In genomic region chr6:82246370-82246769, GRCh38 we compare ENCODE assay signal across 9 cellular contexts. TPM values are rescaled to one million over a fixed set of nuclear protein-coding genes. Genes with fewer than 3 reads are reported as not detected.
DNase-seq lines count a peak whose midpoint lies in the region; ATAC-seq, FAIRE-seq and TF ChIP-seq lines count a peak whose summit lies in the region.
"Had no signal": no experiment of that assay in that cellular context is flagged by ENCODE, and none has a peak within 500 bp of the region (broad histone marks: within the 10 kb centered on the region; RNA-seq: fewer than 3 reads in every experiment).

No MANE protein-coding gene starts in this region.

- H3K27ac Mint-ChIP-seq in T-helper 2 cell treated with Interferon-gamma antibody and Interleukin-4, amounts not matched to agents 5 μg/mL and 100 μg/mL, for 36 hours = peak overlapping the region; percentile 88
- peak overlapping the region; percentile 70 to 95 for H3K27ac Mint-ChIP-seq in activated naive CD4-positive, alpha-beta T cell treated with anti-CD3 and anti-CD28 coated beads, Interleukin-2, amount 50 U/mL, for 72 hours
- peak overlapping the region; percentile 89 to 97 (median 94) for H3K27ac Mint-ChIP-seq in immature natural killer cell

- no peak for TF ChIP-seq POLR2A in suprapubic skin (IDR thresholded peaks at IDR 0.05)

- DNase-seq in T-helper 2 cell treated with Interferon-gamma antibody and Interleukin-4, amounts not matched to agents 5 μg/mL and 100 μg/mL, for 36 hours (ENCODE audit: low spot score) = no peak
- no peak for DNase-seq in T-helper 2 cell
- DNase-seq in activated naive CD4-positive, alpha-beta T cell treated with anti-CD3 and anti-CD28 coated beads, Interleukin-2, amount 50 U/mL, for 72 hours (ENCODE audit: low spot score in 2 of 2) = no peak
- DNase-seq in immature natural killer cell = no peak
- DNase-seq in suprapubic skin (ENCODE audit: low spot score in 2 of 2) = no peak
- no peak for DNase-seq in HTR-8/SVneo (ENCODE audit: insufficient read length, low spot score)
- DNase-seq in NCI-H82 (lab: John Stamatoyannopoulos, UW) = no peak

- no peak for ATAC-seq in activated naive CD4-positive, alpha-beta T cell treated with anti-CD3 and anti-CD28 coated beads, Interleukin-2, amount 50 U/mL, for 72 hours
- ATAC-seq in esophagus mucosa = no peak

- H3K27ac ChIP-seq in suprapubic skin = peak overlapping the region; percentile 94

- H3K9me3 Mint-ChIP-seq in T-helper 2 cell treated with Interferon-gamma antibody and Interleukin-4, amounts not matched to agents 5 μg/mL and 100 μg/mL, for 36 hours = no peaks in the 10 kb centered on the region
- H3K9me3 Mint-ChIP-seq in activated naive CD4-positive, alpha-beta T cell treated with anti-CD3 and anti-CD28 coated beads, Interleukin-2, amount 50 U/mL, for 72 hours = no peaks in the 10 kb centered on the region
- peaks cover 0 to 4% (median 0%) of the 10 kb centered on the region in 6 donors for H3K9me3 Mint-ChIP-seq in immature natural killer cell

- TF ChIP-seq EP300 in suprapubic skin (IDR thresholded peaks at IDR 0.05) = no peak

- H3K4me1 ChIP-seq in suprapubic skin = peaks cover 30% of the 10 kb centered on the region

- H3K27me3 Mint-ChIP-seq in T-helper 2 cell treated with Interferon-gamma antibody and Interleukin-4, amounts not matched to agents 5 μg/mL and 100 μg/mL, for 36 hours (ENCODE audit: low read depth) = no peaks in the 10 kb centered on the region
- peaks cover 6 to 11% (median 9%) of the 10 kb centered on the region in 3 donors for H3K27me3 Mint-ChIP-seq in immature natural killer cell (ENCODE audit: low read depth in 3 of 3)

- H3K9me3 ChIP-seq in suprapubic skin = no peaks in the 10 kb centered on the region
- H3K9me3 ChIP-seq: mucosa of descending colon had no signal

- 82% methylated on average over 12 of the region's 12 CpGs for WGBS in suprapubic skin

- peak overlapping the region; percentile 94 for H3K4me3 Mint-ChIP-seq in T-helper 2 cell treated with Interferon-gamma antibody and Interleukin-4, amounts not matched to agents 5 μg/mL and 100 μg/mL, for 36 hours
- H3K4me3 Mint-ChIP-seq in immature natural killer cell = peak overlapping the region; percentile 97 to 99 (median 97)

- no peaks in the 10 kb centered on the region for H3K27me3 ChIP-seq in suprapubic skin

- peaks cover 30% of the 10 kb centered on the region for H3K4me1 Mint-ChIP-seq in T-helper 2 cell treated with Interferon-gamma antibody and Interleukin-4, amounts not matched to agents 5 μg/mL and 100 μg/mL, for 36 hours (ENCODE audit: low read depth)
- peaks cover 42 to 62% of the 10 kb centered on the region in 2 donors for H3K4me1 Mint-ChIP-seq in immature natural killer cell

- peak overlapping the region; percentile 87 for H3K4me3 ChIP-seq in suprapubic skin

- peaks cover 27% of the 10 kb centered on the region for H3K36me3 Mint-ChIP-seq in T-helper 2 cell treated with Interferon-gamma antibody and Interleukin-4, amounts not matched to agents 5 μg/mL and 100 μg/mL, for 36 hours (ENCODE audit: low read depth)
- H3K36me3 Mint-ChIP-seq in activated naive CD4-positive, alpha-beta T cell treated with anti-CD3 and anti-CD28 coated beads, Interleukin-2, amount 50 U/mL, for 72 hours = peaks cover 12 to 31% of the 10 kb centered on the region in 2 donors
- H3K36me3 Mint-ChIP-seq in immature natural killer cell = no peaks in the 10 kb centered on the region

- H3K36me3 ChIP-seq in suprapubic skin = no peaks in the 10 kb centered on the region

- no peak for TF ChIP-seq CTCF in suprapubic skin (IDR thresholded peaks at IDR 0.05)

- no peak for FAIRE-seq in HTR-8/SVneo (lab: Jason Lieb, UNC)

RNA-seq across cellular contexts. Expression of gene IBTK, which starts 1.2 kb away (rescaled TPM):
- total RNA-seq in activated naive CD4-positive, alpha-beta T cell treated with anti-CD3 and anti-CD28 coated beads, Interleukin-2, amount 50 U/mL, for 72 hours = 10 to 100 TPM; 20.8 to 25.6 TPM
- polyA plus RNA-seq in immature natural killer cell = 10 to 100 TPM; 12.7 to 24.4 (median 21.6) TPM
- total RNA-seq in suprapubic skin (10 to 100 TPM; 13.6 to 27.6 (median 18.1) TPM), esophagus mucosa (25.2 TPM)
